Comparison of ENCODE assay signal across 8 cellular contexts in the genomic region with DNA sequence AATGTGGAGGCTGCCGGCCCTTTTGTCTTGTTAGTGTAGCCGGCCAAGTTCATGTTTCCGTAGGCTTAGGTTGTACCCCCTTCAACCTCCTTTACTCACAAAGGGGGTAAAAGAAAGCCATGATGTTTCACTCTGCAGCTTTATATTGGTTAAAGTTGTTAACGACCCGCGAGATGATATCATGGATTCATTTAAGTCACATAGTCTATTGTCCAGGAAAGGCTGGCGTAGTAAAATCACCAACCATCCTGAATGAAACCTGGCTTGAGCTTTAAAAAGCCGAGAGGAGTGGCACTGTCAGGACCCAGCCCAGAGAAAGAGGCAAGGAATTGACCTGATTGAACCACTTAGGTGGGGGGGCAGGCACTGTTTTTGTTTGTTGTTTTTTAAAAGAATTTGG. TPM values are rescaled to one million over a fixed set of nuclear protein-coding genes. Genes with fewer than 3 reads are reported as not detected.
DNase-seq lines count a peak whose midpoint lies in the region; ATAC-seq and TF ChIP-seq lines count a peak whose summit lies in the region.

No MANE protein-coding gene starts in this region.

- H2BK5ac ChIP-seq in H9 (ENCODE audit: insufficient read length, low read length), result no peak overlapping the region

- H2AFZ ChIP-seq in H9 (ENCODE audit: low read length), result no peak overlapping the region

- CTCF ChIA-PET in activated CD4-positive, alpha-beta memory T cell treated with anti-CD3 and anti-CD28 coated beads, Interleukin-2, amount 10 ng/mL, durations not matched to agents 7 days and 5 days (lab: Charles Lee), result interaction anchor here (0.9 to 2.7 kb wide), 5 partner anchors 13 to 481 kb away, joined by 3 to 24 read pairs (median 5); no protein-coding TSS in a partner anchor

- H3K18ac ChIP-seq in H9 (ENCODE audit: insufficient read length, low read depth, low read length), result peak overlapping the region; percentile 57

- H3K4me3 ChIP-seq in right atrium auricular region (peak overlapping the region; percentile 55 to 77), skeletal muscle satellite cell (ENCODE audit: low read length) (peak overlapping the region; percentile 95)

- DNase-seq in H9 (no peak), right atrium auricular region (ENCODE audit: low spot score) (no peak), NCI-H1694 treated with DMSO at 0.1 percent for 48 hours (lab: John Stamatoyannopoulos, UW) (no peak)
- peak; percentile 14 for DNase-seq in activated CD4-positive, alpha-beta memory T cell treated with anti-CD3 and anti-CD28 coated beads, Interleukin-2, amount 10 ng/mL, durations not matched to agents 7 days and 5 days
- no peak for DNase-seq in central memory CD4-positive, alpha-beta T cell

- no peak for ATAC-seq in GM21529 (IDR thresholded peaks at IDR 0.05; ENCODE audit: unreplicated experiment)
- no peak for ATAC-seq in HG03159 (IDR thresholded peaks at IDR 0.05; ENCODE audit: unreplicated experiment)

- peaks cover 5% of the 10 kb centered on the region; the same call in 1 of the 2 replicates for H3K79me2 ChIP-seq in H9 (ENCODE audit: insufficient read depth, low read length)

- H2BK20ac ChIP-seq in H9 (ENCODE audit: low read depth, low read length, poor library complexity, severe bottlenecking), result no peak overlapping the region

- H3K36me3 Mint-ChIP-seq in H9 (ENCODE audit: insufficient read depth in 1 of 3, low read depth in 3 of 3), result peaks cover 39 to 49% (median 48%) of the 10 kb centered on the region in 3 experiments
- H3K36me3 Mint-ChIP-seq in activated CD4-positive, alpha-beta memory T cell treated with anti-CD3 and anti-CD28 coated beads, Interleukin-2, amount 10 ng/mL, durations not matched to agents 7 days and 5 days (ENCODE audit: low read depth), result peaks cover 31% of the 10 kb centered on the region

- H3K79me1 ChIP-seq in H9 (ENCODE audit: insufficient read depth, low read depth, low read length, poor library complexity, severe bottlenecking), result peaks cover 8% of the 10 kb centered on the region

- H3K4me1 Mint-ChIP-seq in H9, result peaks cover 2 to 13% of the 10 kb centered on the region in 2 experiments
- peaks cover 38% of the 10 kb centered on the region for H3K4me1 Mint-ChIP-seq in activated CD4-positive, alpha-beta memory T cell treated with anti-CD3 and anti-CD28 coated beads, Interleukin-2, amount 10 ng/mL, durations not matched to agents 7 days and 5 days

- H2BK12ac ChIP-seq in H9 (ENCODE audit: insufficient read length, low read depth, low read length), result no peak overlapping the region

- H2AK5ac ChIP-seq in H9 (ENCODE audit: insufficient read length, low read length), result no peak overlapping the region

- no CpG with 5 or more reads among the region's 8 CpGs for WGBS in H9 (ENCODE audit: extremely low coverage, insufficient read length, low lambda C conversion rate)

- H3K23me2 ChIP-seq in H9 (ENCODE audit: insufficient read length, low read depth, low read length, poor library complexity, severe bottlenecking), result peaks cover 10% of the 10 kb centered on the region

- H3K27me3 Mint-ChIP-seq in H9 (ENCODE audit: low read depth), result no peaks in the 10 kb centered on the region
- H3K27me3 Mint-ChIP-seq in activated CD4-positive, alpha-beta memory T cell treated with anti-CD3 and anti-CD28 coated beads, Interleukin-2, amount 10 ng/mL, durations not matched to agents 7 days and 5 days, result no peaks in the 10 kb centered on the region

- no peak overlapping the region for H3K23ac ChIP-seq in H9 (ENCODE audit: insufficient read length, low read depth, low read length)

- H3K36me3 ChIP-seq in right atrium auricular region (peaks cover 11% of the 10 kb centered on the region), skeletal muscle satellite cell (ENCODE audit: insufficient read depth, low read length) (peaks cover 25% of the 10 kb centered on the region)

- H3K4me3 Mint-ChIP-seq in H9, result peak overlapping the region; percentile 86 to 89
- H3K4me3 Mint-ChIP-seq in activated CD4-positive, alpha-beta memory T cell treated with anti-CD3 and anti-CD28 coated beads, Interleukin-2, amount 10 ng/mL, durations not matched to agents 7 days and 5 days, result peak overlapping the region; percentile 77

- no peaks in the 10 kb centered on the region for H3K9me3 Mint-ChIP-seq in H9
- H3K9me3 Mint-ChIP-seq in activated CD4-positive, alpha-beta memory T cell treated with anti-CD3 and anti-CD28 coated beads, Interleukin-2, amount 10 ng/mL, durations not matched to agents 7 days and 5 days, result no peaks in the 10 kb centered on the region

- no peaks in the 10 kb centered on the region for H3K27me3 ChIP-seq in H9 (ENCODE audit: insufficient read depth, low read length)
- no peaks in the 10 kb centered on the region for H3K27me3 ChIP-seq in right atrium auricular region
- H3K27me3 ChIP-seq in skeletal muscle satellite cell (ENCODE audit: control insufficient read depth, insufficient read depth, low read length), result no peaks in the 10 kb centered on the region

- no peak overlapping the region for H3K27ac Mint-ChIP-seq in H9
- H3K27ac Mint-ChIP-seq in activated CD4-positive, alpha-beta memory T cell treated with anti-CD3 and anti-CD28 coated beads, Interleukin-2, amount 10 ng/mL, durations not matched to agents 7 days and 5 days, result peak overlapping the region; percentile 62

- no peaks in the 10 kb centered on the region for H3K4me1 ChIP-seq in H9 (ENCODE audit: insufficient read depth, low read length)
- peaks cover 0 to 19% of the 10 kb centered on the region in 2 donors for H3K4me1 ChIP-seq in right atrium auricular region
- H3K4me1 ChIP-seq in skeletal muscle satellite cell (ENCODE audit: control insufficient read depth, insufficient read depth, low read length), result peaks cover 6% of the 10 kb centered on the region

- H3K4ac ChIP-seq in H9 (ENCODE audit: low read depth, low read length), result no peak overlapping the region

- POLR2A ChIA-PET in activated CD4-positive, alpha-beta memory T cell treated with anti-CD3 and anti-CD28 coated beads, Interleukin-2, amount 10 ng/mL, durations not matched to agents 7 days and 5 days (lab: Charles Lee), result interaction anchor here (1.0 to 2.1 kb wide), 7 partner anchors 8 to 620 kb away, joined by 3 to 8 read pairs (median 5); a partner anchor contains a TSS

- H3T11ph ChIP-seq in H9 (ENCODE audit: low read length), result no peak overlapping the region

- H3K14ac ChIP-seq in H9 (ENCODE audit: insufficient read depth, low read length), result peak overlapping the region; percentile 68; the same call in 1 of the 2 replicates

- no peak overlapping the region for H4K5ac ChIP-seq in H9 (ENCODE audit: insufficient read length, low read depth, low read length)

- H4K20me1 ChIP-seq in H9 (ENCODE audit: control insufficient read depth, insufficient read depth, insufficient read length), result no peaks in the 10 kb centered on the region

- no peak overlapping the region for H3K27ac ChIP-seq in H9 (ENCODE audit: insufficient read length, low read depth, low read length)
- H3K27ac ChIP-seq in right atrium auricular region, result peak overlapping the region; percentile 80 to 84

- no peaks in the 10 kb centered on the region for H3K9me3 ChIP-seq in H9 (ENCODE audit: control insufficient read depth, low read depth, low read length)
- H3K9me3 ChIP-seq in right atrium auricular region, result no peaks in the 10 kb centered on the region
- H3K9me3 ChIP-seq in skeletal muscle satellite cell (replicated peaks; ENCODE audit: low read length), result no peaks in the 10 kb centered on the region

- no peak for TF ChIP-seq CTCF in H9 (conservative IDR thresholded peaks at IDR 0.05)
- no peak for TF ChIP-seq CTCF in right atrium auricular region (IDR thresholded peaks at IDR 0.05)

- peak overlapping the region; percentile 85 for H3K4me2 ChIP-seq in H9 (ENCODE audit: insufficient read depth, insufficient read length, low read length)
- H3K4me2 ChIP-seq in skeletal muscle satellite cell (ENCODE audit: low read length), result peak overlapping the region; percentile 97

- H2BK120ac ChIP-seq in H9 (ENCODE audit: low read depth, low read length, poor library complexity, severe bottlenecking), result no peak overlapping the region

- H2BK15ac ChIP-seq in H9 (ENCODE audit: low read depth, low read length), result no peak overlapping the region

- no peak overlapping the region for H4K91ac ChIP-seq in H9 (ENCODE audit: insufficient read length, low read depth, low read length)

- no peak overlapping the region for H4K8ac ChIP-seq in H9 (replicated peaks; ENCODE audit: insufficient read length, low read depth, low read length)

- H3K9ac ChIP-seq in H9 (ENCODE audit: extremely low read depth, insufficient read length, low read length), result peak overlapping the region; percentile 82
- H3K9ac ChIP-seq in skeletal muscle satellite cell (ENCODE audit: low read depth, low read length), result peak overlapping the region; percentile 87

- no peak overlapping the region for H3K56ac ChIP-seq in H9 (ENCODE audit: insufficient read length, low read depth, low read length)

RNA-seq across cellular contexts. Expression of a gene that starts 1.3 kb away (rescaled TPM):
- total RNA-seq in H9 (2021), result 188 and 195 TPM in 2 replicates
- 10 to 100 TPM; 35.3 to 38.4 TPM for total RNA-seq in activated CD4-positive, alpha-beta memory T cell treated with anti-CD3 and anti-CD28 coated beads, Interleukin-2, amount 10 ng/mL, durations not matched to agents 7 days and 5 days
- 10 to 100 TPM; 10.2 to 12.1 TPM for total RNA-seq in right atrium auricular region
- 17.3 and 23.3 TPM in 2 replicates for total RNA-seq in skeletal muscle satellite cell (2012; rRNA removed)

RNA-seq across cellular contexts. Expression of a gene that starts 5.4 kb away (rescaled TPM):
- total RNA-seq in H9 (2021), result 23.7 and 24.4 TPM in 2 replicates
- 1 to 10 TPM; 8.2 to 8.7 TPM for total RNA-seq in activated CD4-positive, alpha-beta memory T cell treated with anti-CD3 and anti-CD28 coated beads, Interleukin-2, amount 10 ng/mL, durations not matched to agents 7 days and 5 days
- total RNA-seq in right atrium auricular region, result 1 to 10 TPM; 3.9 to 8.5 TPM
- 25.6 and 28.4 TPM in 2 replicates for total RNA-seq in skeletal muscle satellite cell (2012; rRNA removed)

RNA-seq across cellular contexts. Expression of a gene that starts 17.7 kb away (rescaled TPM):
- total RNA-seq in H9 (2021), result 14.2 and 17.3 TPM in 2 replicates
- total RNA-seq in activated CD4-positive, alpha-beta memory T cell treated with anti-CD3 and anti-CD28 coated beads, Interleukin-2, amount 10 ng/mL, durations not matched to agents 7 days and 5 days, result 10 to 100 TPM in 1 of 2 experiments, 1 to 10 TPM in 1; 9.7 to 12.2 TPM
- 100 to 1,000 TPM in 1 of 2 donors, 10 to 100 TPM in 1; 76.8 to 104 TPM for total RNA-seq in right atrium auricular region
- 1.5 and 2.8 TPM in 2 replicates for total RNA-seq in skeletal muscle satellite cell (2012; rRNA removed)

RNA-seq across cellular contexts. Expression of a gene that starts 46.3 kb away (rescaled TPM):
- 6.3 and 7.8 TPM in 2 replicates for total RNA-seq in H9 (2021)
- 10 to 100 TPM in 1 of 2 experiments, 1 to 10 TPM in 1; 6.9 to 13.7 TPM for total RNA-seq in activated CD4-positive, alpha-beta memory T cell treated with anti-CD3 and anti-CD28 coated beads, Interleukin-2, amount 10 ng/mL, durations not matched to agents 7 days and 5 days
- total RNA-seq in right atrium auricular region, result 10 to 100 TPM; 13.8 to 19.1 TPM
- 3.8 and 5.7 TPM in 2 replicates for total RNA-seq in skeletal muscle satellite cell (2012; rRNA removed)
